In the genomic region with DNA sequence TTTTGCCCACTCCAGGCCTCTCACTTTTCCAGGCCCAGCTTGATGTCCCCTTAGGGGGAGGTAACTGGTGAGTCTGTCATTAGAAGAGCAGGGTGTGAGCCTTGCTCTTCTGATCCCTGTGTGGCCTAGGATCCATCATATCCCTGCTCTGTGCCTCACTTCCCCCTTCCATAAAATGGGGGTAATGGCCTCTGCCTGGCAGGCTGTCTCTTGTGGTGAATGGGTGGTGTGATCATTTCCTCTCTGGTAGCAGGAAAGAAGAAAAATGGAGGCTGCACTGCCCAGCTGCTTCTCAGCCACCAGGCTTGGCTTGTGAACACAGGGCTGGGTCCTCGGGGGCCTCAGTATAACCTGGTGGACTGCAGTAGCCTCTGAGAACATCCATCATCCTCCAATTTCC, we compare ENCODE assay signal across 11 cellular contexts. TPM values are rescaled to one million over a fixed set of nuclear protein-coding genes. Genes with fewer than 3 reads are reported as not detected.
DNase-seq lines count a peak whose midpoint lies in the region; ATAC-seq, FAIRE-seq and TF ChIP-seq lines count a peak whose summit lies in the region.
"Had no signal": no experiment of that assay in that cellular context is flagged by ENCODE, and none has a peak within 500 bp of the region (broad histone marks: within the 10 kb centered on the region; RNA-seq: fewer than 3 reads in every experiment).

No MANE protein-coding gene starts in this region.

- FAIRE-seq in GM12891 (lab: Jason Lieb, UNC): no peak

- TF ChIP-seq CTCF in fibroblast of villous mesenchyme (IDR thresholded peaks at IDR 0.05; ENCODE audit: insufficient read depth, low read depth, low read length): no peak

- H3K9me3 ChIP-seq in SK-N-MC (ENCODE audit: low read depth, low read length): no peaks in the 10 kb centered on the region

- H3K36me3 ChIP-seq in SK-N-MC (ENCODE audit: insufficient read depth, low read length): no peaks in the 10 kb centered on the region

- TF ChIP-seq POLR2A in GM12891 (IDR thresholded peaks at IDR 0.05; ENCODE audit: low read depth, low read length): no peak

- H3K4me3 ChIP-seq in SK-N-MC (no peak overlapping the region), fibroblast of villous mesenchyme (ENCODE audit: low read depth, low read length) (peak overlapping the region; percentile 81), skin epidermis (peak overlapping the region in 1 of 7 experiments; percentile 52)

- peak overlapping the region; percentile 20 for H3K9ac ChIP-seq in SK-N-MC (ENCODE audit: insufficient read length)

- ATAC-seq in HG03565 (IDR thresholded peaks at IDR 0.05; ENCODE audit: unreplicated experiment): no peak

- H3K27ac ChIP-seq in SK-N-MC (no peak overlapping the region), skin epidermis (peak overlapping the region in 17 of 21 experiments; percentile 6 to 79 (median 61))

- DNase-seq in GM12891 (ENCODE audit: insufficient read length, low spot score) (no peak), SK-N-MC (ENCODE audit: low read depth, low spot score) (no peak), fibroblast of villous mesenchyme (ENCODE audit: low read depth) (no peak), NCI-H1092 (lab: John Stamatoyannopoulos, UW) (no peak), HuH-7.5 (ENCODE audit: low spot score) (no peak)
- DNase-seq in activated CD4-positive, alpha-beta T cell treated with anti-CD3 and anti-CD28 coated beads for 48 hours: no peak
- DNase-seq: activated T-cell treated with anti-CD3 and anti-CD28 coated beads for 4 hours, RPMI8226 had no signal

TF ChIP-seq in GM12891, 5 proteins besides CTCF, POLR2A, EP300 and RAD21:
- TF ChIP-seq POU2F2 (IDR thresholded peaks at IDR 0.05; ENCODE audit: low read depth, low read length) (no peak), PAX5 (IDR thresholded peaks at IDR 0.05; ENCODE audit: insufficient read depth, low read length, severe bottlenecking) (no peak), SPI1 (IDR thresholded peaks at IDR 0.05; ENCODE audit: low read depth, low read length) (peak; percentile 64)
TF ChIP-seq in GM12891: peak in this region for 1.

RNA-seq across cellular contexts. Expression of a gene that starts 5.6 kb away (rescaled TPM):
- 2.6 TPM for polyA plus RNA-seq in GM12891 (2012; ENCODE audit: low read depth, missing spikeins)
- total RNA-seq in fibroblast of villous mesenchyme: 71.2 and 78.3 TPM in 2 replicates
- polyA plus RNA-seq: IgD-negative memory B cell had no signal

RNA-seq across cellular contexts. Expression of a gene that starts 41.5 kb away (rescaled TPM):
- 0.23 TPM for polyA plus RNA-seq in GM12891 (2012; ENCODE audit: low read depth, missing spikeins)
- 0.32 TPM in 1 of 2 replicates, not detected in the other for total RNA-seq in fibroblast of villous mesenchyme
- polyA plus RNA-seq: IgD-negative memory B cell had no signal
